ENCODE assay signal across 9 cellular contexts in the genomic region with DNA sequence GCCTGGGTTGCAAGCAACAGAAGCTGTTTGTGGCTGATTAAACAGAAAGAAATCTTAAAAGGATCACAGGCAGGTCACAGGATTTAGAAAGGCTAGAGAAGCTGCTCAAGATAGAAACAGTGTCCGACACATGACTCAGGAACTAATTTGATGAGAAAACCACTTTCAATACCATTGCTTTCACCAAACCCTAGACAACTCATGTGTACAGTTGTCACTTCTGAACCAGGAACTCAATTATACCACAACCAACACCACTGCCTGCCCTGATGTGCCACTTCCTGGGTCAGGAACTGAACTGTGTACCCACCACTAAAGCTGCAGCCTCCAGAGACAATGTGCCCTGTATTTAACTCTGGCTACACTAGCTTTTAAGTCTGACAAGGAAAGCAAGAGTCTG. TPM values are rescaled to one million over a fixed set of nuclear protein-coding genes. Genes with fewer than 3 reads are reported as not detected.
DNase-seq lines count a peak whose midpoint lies in the region; ATAC-seq and TF ChIP-seq lines count a peak whose summit lies in the region.
"Had no signal": no experiment of that assay in that cellular context is flagged by ENCODE, and none has a peak within 500 bp of the region (broad histone marks: within the 10 kb centered on the region; RNA-seq: fewer than 3 reads in every experiment).

No MANE protein-coding gene starts in this region.

- TF ChIP-seq POLR2A in spleen (IDR thresholded peaks at IDR 0.05) = no peak

- H3K27ac ChIP-seq in spleen (peak overlapping the region; percentile 27 to 89 (median 69)), SJCRH30 (no peak overlapping the region)

- 36 to 56% (median 48%) methylated on average over 1 of the region's 1 CpG for WGBS in spleen, 5 donors

- no peaks in the 10 kb centered on the region for H3K9me3 Mint-ChIP-seq in activated CD4-positive, alpha-beta T cell treated with anti-CD3 and anti-CD28 coated beads, Interleukin-2, amount 10 ng/mL, durations not matched to agents 24 days and 14 days
- H3K9me3 Mint-ChIP-seq in activated T-helper 1 cell treated with anti-CD3 and anti-CD28 coated beads, Interleukin-12 subunit alpha, Interleukin-12 subunit beta, Interleukin-2, Interleukin-4 antibody, amounts not matched to agents 30 ng/mL and 10 ng/mL and 1 ng/mL, durations not matched to agents 14 hours and 24 hours and 36 hours = no peaks in the 10 kb centered on the region

- in situ Hi-C loops in SK-MEL-5 (cut with HindIII; ENCODE audit: low pct_unique_long_range_greater_than_20kb, low sequenced_read_pairs) = no loop called here

- TF ChIP-seq CTCF in spleen (IDR thresholded peaks at IDR 0.05 in 8 of 11, conservative IDR thresholded peaks at IDR 0.05 in 3 of 11) = no peak

- H3K4me3 ChIP-seq in spleen (peak overlapping the region in 1 of 8 donors; percentile 41), SJCRH30 (no peak overlapping the region)

- DNase-seq in activated CD4-positive, alpha-beta T cell treated with anti-CD3 and anti-CD28 coated beads, Interleukin-2, amount 10 ng/mL, durations not matched to agents 24 days and 14 days = peak; percentile 72
- DNase-seq in activated CD4-positive, alpha-beta T cell treated with anti-CD3 and anti-CD28 coated beads for 4 hours = no peak
- peak; percentile 64 for DNase-seq in SK-MEL-5 (ENCODE audit: low read depth, low spot score)
- DNase-seq in spleen = no peak
- no peak for DNase-seq in activated T-helper 1 cell treated with anti-CD3 and anti-CD28 coated beads, Interleukin-12 subunit alpha, Interleukin-12 subunit beta, Interleukin-2, Interleukin-4 antibody, amounts not matched to agents 30 ng/mL and 10 ng/mL and 1 ng/mL, durations not matched to agents 14 hours and 24 hours and 36 hours (ENCODE audit: low spot score)
- no peak for DNase-seq in SJCRH30
- no peak for DNase-seq in glomerular visceral epithelial cell (ENCODE audit: extremely low spot score)

- peaks cover 3% of the 10 kb centered on the region for H3K36me3 Mint-ChIP-seq in activated CD4-positive, alpha-beta T cell treated with anti-CD3 and anti-CD28 coated beads, Interleukin-2, amount 10 ng/mL, durations not matched to agents 24 days and 14 days (ENCODE audit: low read depth)
- peaks cover 4% of the 10 kb centered on the region for H3K36me3 Mint-ChIP-seq in activated T-helper 1 cell treated with anti-CD3 and anti-CD28 coated beads, Interleukin-12 subunit alpha, Interleukin-12 subunit beta, Interleukin-2, Interleukin-4 antibody, amounts not matched to agents 30 ng/mL and 10 ng/mL and 1 ng/mL, durations not matched to agents 14 hours and 24 hours and 36 hours (ENCODE audit: low read depth)

- intact Hi-C loops in activated CD4-positive, alpha-beta T cell treated with anti-CD3 and anti-CD28 coated beads, Interleukin-2, amount 10 ng/mL, durations not matched to agents 24 days and 14 days (cut with micrococcal nuclease) = no loop called here
- intact Hi-C loops in spleen (cut with DNase I; ENCODE audit: low total_unique reads) = no loop called here
- intact Hi-C loops in activated T-helper 1 cell treated with anti-CD3 and anti-CD28 coated beads, Interleukin-12 subunit alpha, Interleukin-12 subunit beta, Interleukin-2, Interleukin-4 antibody, amounts not matched to agents 30 ng/mL and 10 ng/mL and 1 ng/mL, durations not matched to agents 14 hours and 24 hours and 36 hours (cut with micrococcal nuclease) = no loop called here

- H3K27me3 ChIP-seq in spleen (replicated peaks in 1 of 7) = no peaks in the 10 kb centered on the region
- H3K27me3 ChIP-seq in SJCRH30 = no peaks in the 10 kb centered on the region

- H3K27ac Mint-ChIP-seq in activated CD4-positive, alpha-beta T cell treated with anti-CD3 and anti-CD28 coated beads, Interleukin-2, amount 10 ng/mL, durations not matched to agents 24 days and 14 days = no peak overlapping the region
- no peak overlapping the region for H3K27ac Mint-ChIP-seq in activated T-helper 1 cell treated with anti-CD3 and anti-CD28 coated beads, Interleukin-12 subunit alpha, Interleukin-12 subunit beta, Interleukin-2, Interleukin-4 antibody, amounts not matched to agents 30 ng/mL and 10 ng/mL and 1 ng/mL, durations not matched to agents 14 hours and 24 hours and 36 hours

- peaks cover 27% of the 10 kb centered on the region for H3K4me1 Mint-ChIP-seq in activated CD4-positive, alpha-beta T cell treated with anti-CD3 and anti-CD28 coated beads, Interleukin-2, amount 10 ng/mL, durations not matched to agents 24 days and 14 days
- peaks cover 36% of the 10 kb centered on the region for H3K4me1 Mint-ChIP-seq in activated T-helper 1 cell treated with anti-CD3 and anti-CD28 coated beads, Interleukin-12 subunit alpha, Interleukin-12 subunit beta, Interleukin-2, Interleukin-4 antibody, amounts not matched to agents 30 ng/mL and 10 ng/mL and 1 ng/mL, durations not matched to agents 14 hours and 24 hours and 36 hours (ENCODE audit: low read depth)

- H3K9me3 ChIP-seq in spleen (peaks cover 0 to 11% (median 4%) of the 10 kb centered on the region in 8 donors), SJCRH30 (replicated peaks) (no peaks in the 10 kb centered on the region; the same call in 1 of the 2 replicates)

- peaks cover 4% of the 10 kb centered on the region for H3K27me3 Mint-ChIP-seq in activated CD4-positive, alpha-beta T cell treated with anti-CD3 and anti-CD28 coated beads, Interleukin-2, amount 10 ng/mL, durations not matched to agents 24 days and 14 days
- H3K27me3 Mint-ChIP-seq in activated T-helper 1 cell treated with anti-CD3 and anti-CD28 coated beads, Interleukin-12 subunit alpha, Interleukin-12 subunit beta, Interleukin-2, Interleukin-4 antibody, amounts not matched to agents 30 ng/mL and 10 ng/mL and 1 ng/mL, durations not matched to agents 14 hours and 24 hours and 36 hours (ENCODE audit: insufficient read depth) = peaks cover 5% of the 10 kb centered on the region

- H3K36me3 ChIP-seq in spleen (no peaks in the 10 kb centered on the region), SJCRH30 (peaks cover 9% of the 10 kb centered on the region)

- peaks cover 21 to 70% (median 62%) of the 10 kb centered on the region in 6 donors for H3K4me1 ChIP-seq in spleen
- 0 out of 2 replicates have a peak, but pooled peaks cover 2% of the 10 kb centered on the region for H3K4me1 ChIP-seq in SJCRH30

- H3K4me3 Mint-ChIP-seq in activated CD4-positive, alpha-beta T cell treated with anti-CD3 and anti-CD28 coated beads, Interleukin-2, amount 10 ng/mL, durations not matched to agents 24 days and 14 days = peak overlapping the region; percentile 8
- H3K4me3 Mint-ChIP-seq in activated T-helper 1 cell treated with anti-CD3 and anti-CD28 coated beads, Interleukin-12 subunit alpha, Interleukin-12 subunit beta, Interleukin-2, Interleukin-4 antibody, amounts not matched to agents 30 ng/mL and 10 ng/mL and 1 ng/mL, durations not matched to agents 14 hours and 24 hours and 36 hours = no peak overlapping the region

- peak; percentile 77 for ATAC-seq in HG02981 (IDR thresholded peaks at IDR 0.05; ENCODE audit: unreplicated experiment)

RNA-seq across cellular contexts. Expression of a gene that starts 6.9 kb away (rescaled TPM):
- 10.6 and 12.6 TPM in 2 replicates for total RNA-seq in activated CD4-positive, alpha-beta T cell treated with anti-CD3 and anti-CD28 coated beads, Interleukin-2, amount 10 ng/mL, durations not matched to agents 24 days and 14 days
- 234 and 235 TPM in 2 replicates for total RNA-seq in SK-MEL-5 (2014; rRNA removed; shearing (Covaris generic))
- polyA plus RNA-seq in SK-MEL-5 (2015; cell fraction: cytosol; rRNA removed) = 127 and 150 TPM in 2 replicates
- 110 and 126 TPM in 2 replicates for polyA plus RNA-seq in SK-MEL-5 (2015; cell fraction: nucleus; rRNA removed)
- 100 to 1,000 TPM in 4 of 7 donors, 10 to 100 TPM in 3; 83.4 to 126 (median 110) TPM for total RNA-seq in spleen
- polyA plus RNA-seq in spleen = 10 to 100 TPM; 32.6 to 44.4 (median 33.7) TPM
- 8.9 and 9.7 TPM in 2 replicates for total RNA-seq in activated T-helper 1 cell treated with anti-CD3 and anti-CD28 coated beads, Interleukin-12 subunit alpha, Interleukin-12 subunit beta, Interleukin-2, Interleukin-4 antibody, amounts not matched to agents 30 ng/mL and 10 ng/mL and 1 ng/mL, durations not matched to agents 14 hours and 24 hours and 36 hours
- total RNA-seq in SJCRH30 (2014; rRNA removed; shearing (Covaris generic)) = 113 and 130 TPM in 2 replicates

RNA-seq across cellular contexts. Expression of a gene that starts 7.0 kb away (rescaled TPM):
- total RNA-seq in activated CD4-positive, alpha-beta T cell treated with anti-CD3 and anti-CD28 coated beads, Interleukin-2, amount 10 ng/mL, durations not matched to agents 24 days and 14 days = 5.3 and 6.1 TPM in 2 replicates
- total RNA-seq in SK-MEL-5 (2014; rRNA removed; shearing (Covaris generic)) = 23.6 and 33.0 TPM in 2 replicates
- 22.4 and 24.0 TPM in 2 replicates for polyA plus RNA-seq in SK-MEL-5 (2015; cell fraction: cytosol; rRNA removed)
- 13.3 and 22.4 TPM in 2 replicates for polyA plus RNA-seq in SK-MEL-5 (2015; cell fraction: nucleus; rRNA removed)
- 1 to 10 TPM; 2.8 to 6.6 (median 4.8) TPM for total RNA-seq in spleen
- polyA plus RNA-seq in spleen = 1 to 10 TPM; 2.6 to 5.5 (median 4.7) TPM
- 5.2 and 6.5 TPM in 2 replicates for total RNA-seq in activated T-helper 1 cell treated with anti-CD3 and anti-CD28 coated beads, Interleukin-12 subunit alpha, Interleukin-12 subunit beta, Interleukin-2, Interleukin-4 antibody, amounts not matched to agents 30 ng/mL and 10 ng/mL and 1 ng/mL, durations not matched to agents 14 hours and 24 hours and 36 hours
- total RNA-seq in SJCRH30 (2014; rRNA removed; shearing (Covaris generic)) = 10.2 and 11.2 TPM in 2 replicates

RNA-seq across cellular contexts. Expression of a gene that starts 56.0 kb away (rescaled TPM):
- total RNA-seq in activated CD4-positive, alpha-beta T cell treated with anti-CD3 and anti-CD28 coated beads, Interleukin-2, amount 10 ng/mL, durations not matched to agents 24 days and 14 days = not detected in 2 replicates
- not detected in 2 replicates for total RNA-seq in SK-MEL-5 (2014; rRNA removed; shearing (Covaris generic))
- not detected in 2 replicates for polyA plus RNA-seq in SK-MEL-5 (2015; cell fraction: cytosol; rRNA removed)
- polyA plus RNA-seq in SK-MEL-5 (2015; cell fraction: nucleus; rRNA removed) = not detected in 2 replicates
- total RNA-seq in spleen = not detected
- polyA plus RNA-seq in spleen = not detected
- total RNA-seq in activated T-helper 1 cell treated with anti-CD3 and anti-CD28 coated beads, Interleukin-12 subunit alpha, Interleukin-12 subunit beta, Interleukin-2, Interleukin-4 antibody, amounts not matched to agents 30 ng/mL and 10 ng/mL and 1 ng/mL, durations not matched to agents 14 hours and 24 hours and 36 hours = not detected in 2 replicates
- total RNA-seq in SJCRH30 (2014; rRNA removed; shearing (Covaris generic)) = not detected in 2 replicates
- total RNA-seq: endothelial cell of umbilical vein had no signal
- polyA plus RNA-seq: endothelial cell of umbilical vein had no signal

Comparison
In these comparisons a context has a peak if more than half of its experiments do, and no peak if none do; other contexts are left out.
1. DNase-seq: peak in activated CD4-positive, alpha-beta T cell treated with anti-CD3 and anti-CD28 coated beads, Interleukin-2, amount 10 ng/mL, durations not matched to agents 24 days and 14 days (single experiment) and SK-MEL-5 (single experiment); none in activated CD4-positive, alpha-beta T cell treated with anti-CD3 and anti-CD28 coated beads for 4 hours (0 of 2), spleen (single experiment), activated T-helper 1 cell treated with anti-CD3 and anti-CD28 coated beads, Interleukin-12 subunit alpha, Interleukin-12 subunit beta, Interleukin-2, Interleukin-4 antibody, amounts not matched to agents 30 ng/mL and 10 ng/mL and 1 ng/mL, durations not matched to agents 14 hours and 24 hours and 36 hours (single experiment), SJCRH30 (0 of 2) and glomerular visceral epithelial cell (single experiment).